ENCODE assay signal across 8 cellular contexts in genomic region chr1:150874455-150875196, GRCh38. TPM values are rescaled to one million over a fixed set of nuclear protein-coding genes. Genes with fewer than 3 reads are reported as not detected.
DNase-seq lines count a peak whose midpoint lies in the region; ATAC-seq, FAIRE-seq and TF ChIP-seq lines count a peak whose summit lies in the region.

No MANE protein-coding gene starts in this region.

- intact Hi-C loops in sciatic nerve (cut with DNase I): no loop called here

- no peak overlapping the region for H3K27ac ChIP-seq in RWPE2 (ENCODE audit: poor library complexity, severe bottlenecking)

- TF ChIP-seq CTCF in RWPE2 (IDR thresholded peaks at IDR 0.05; ENCODE audit: poor library complexity, severe bottlenecking): no peak
- TF ChIP-seq CTCF in retinal pigment epithelial cell (conservative IDR thresholded peaks at IDR 0.05; ENCODE audit: low read depth, low read length): no peak

- H3K9ac ChIP-seq in ES-I3 (ENCODE audit: low read depth, low read length): peak overlapping the region; percentile 72; the same call in 1 of the 2 replicates

- no peak for ATAC-seq in RWPE2 (ENCODE audit: low read depth)
- ATAC-seq in sciatic nerve: no peak

- H3K4me3 ChIP-seq in RWPE2 (ENCODE audit: severe bottlenecking): peak overlapping the region; percentile 65
- peak overlapping the region; percentile 79 for H3K4me3 ChIP-seq in retinal pigment epithelial cell (ENCODE audit: low read length)

- peaks cover 12% of the 10 kb centered on the region for H3K4me1 ChIP-seq in ES-I3 (ENCODE audit: insufficient read depth, low read length)
- peaks cover 9% of the 10 kb centered on the region for H3K4me1 ChIP-seq in RWPE2 (ENCODE audit: insufficient read depth, poor library complexity, severe bottlenecking)

- H3K36me3 ChIP-seq in ES-I3 (ENCODE audit: insufficient read depth, low read length): no peaks in the 10 kb centered on the region
- H3K36me3 ChIP-seq in RWPE2 (ENCODE audit: low read depth): peaks cover 18% of the 10 kb centered on the region

- FAIRE-seq in HTR-8/SVneo (lab: Jason Lieb, UNC): no peak

- H3K9me3 ChIP-seq in ES-I3 (ENCODE audit: control insufficient read depth, insufficient read depth, low read length): no peaks in the 10 kb centered on the region
- no peaks in the 10 kb centered on the region for H3K9me3 ChIP-seq in RWPE2 (ENCODE audit: severe bottlenecking)

- H3K27me3 ChIP-seq in RWPE2 (ENCODE audit: insufficient read depth, poor library complexity, severe bottlenecking): no peaks in the 10 kb centered on the region

- no peak for DNase-seq in RWPE2 (ENCODE audit: low spot score)
- DNase-seq in fibroblast of gingiva (ENCODE audit: low read depth): peak; percentile 23
- DNase-seq in retinal pigment epithelial cell (ENCODE audit: low read depth): no peak
- no peak for DNase-seq in T-helper 9 cell
- DNase-seq in HTR-8/SVneo (ENCODE audit: insufficient read length, low spot score): no peak
- no peak for DNase-seq in sciatic nerve (ENCODE audit: low spot score)
- DNase-seq in DMS114 treated with DMSO at 0.1 percent for 48 hours (lab: John Stamatoyannopoulos, UW; ENCODE audit: unreplicated experiment): no peak

RNA-seq across cellular contexts. Expression of gene ARNT, which starts 1.8 kb away (rescaled TPM):
- 68.1 TPM for total RNA-seq in sciatic nerve

RNA-seq across cellular contexts. Expression of gene CTXND2, which starts 12.3 kb away (rescaled TPM):
- total RNA-seq in sciatic nerve: not detected

RNA-seq across cellular contexts. Expression of gene SETDB1, which starts 51.5 kb away (rescaled TPM):
- total RNA-seq in sciatic nerve: 52.0 TPM
